ENCODE assay signal across 1 cellular context in the genomic region with DNA sequence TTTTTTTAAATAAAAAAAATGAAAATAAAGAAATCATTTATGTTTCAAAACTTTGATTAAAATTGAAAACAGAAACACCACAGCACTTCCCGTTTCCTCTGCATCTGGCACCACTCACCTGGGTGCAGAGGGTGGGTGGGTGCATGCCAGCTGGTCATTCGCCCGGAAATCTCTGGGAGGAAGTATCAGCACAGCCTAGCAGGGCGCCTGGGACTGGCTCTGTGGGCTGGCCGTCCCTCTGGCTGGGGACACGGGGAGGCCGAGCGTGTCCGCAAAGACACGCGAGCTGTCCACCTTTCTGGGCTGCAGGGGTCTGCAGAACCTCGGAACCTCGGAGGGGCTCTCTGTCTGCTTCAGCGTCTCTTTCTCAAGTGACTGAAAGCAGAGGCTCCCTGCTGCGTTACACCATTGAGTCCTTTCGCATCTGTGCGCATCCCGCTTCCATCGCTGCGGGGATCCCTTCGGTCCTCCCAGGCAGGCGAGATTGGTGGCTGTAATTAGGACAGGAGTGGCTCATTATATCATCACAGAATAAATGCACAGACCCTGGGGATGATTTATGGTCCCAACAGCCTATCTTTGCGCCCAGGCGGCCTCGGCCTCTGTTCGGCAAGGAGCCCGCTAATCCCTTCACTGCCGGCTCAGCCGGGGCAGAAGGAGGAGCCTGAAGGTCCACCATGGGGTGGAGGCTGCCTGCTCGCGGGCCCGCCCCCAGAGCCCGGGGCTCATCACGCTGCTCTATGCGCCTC.
A peak's percentile ranks its signal among the peaks of the same experiment; 100 is the strongest.
TF ChIP-seq lines count a peak whose summit lies in the region.

No MANE protein-coding gene starts in this region.

TF ChIP-seq in K562, 482 proteins besides CTCF, POLR2A, EP300 and RAD21 (continued from another document and continues in another):
- TF ChIP-seq, protein P1, sequence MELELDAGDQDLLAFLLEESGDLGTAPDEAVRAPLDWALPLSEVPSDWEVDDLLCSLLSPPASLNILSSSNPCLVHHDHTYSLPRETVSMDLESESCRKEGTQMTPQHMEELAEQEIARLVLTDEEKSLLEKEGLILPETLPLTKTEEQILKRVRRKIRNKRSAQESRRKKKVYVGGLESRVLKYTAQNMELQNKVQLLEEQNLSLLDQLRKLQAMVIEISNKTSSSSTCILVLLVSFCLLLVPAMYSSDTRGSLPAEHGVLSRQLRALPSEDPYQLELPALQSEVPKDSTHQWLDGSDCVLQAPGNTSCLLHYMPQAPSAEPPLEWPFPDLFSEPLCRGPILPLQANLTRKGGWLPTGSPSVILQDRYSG (tag; conservative IDR thresholded peaks at IDR 0.05; ENCODE audit: low read depth): no peak
- TF ChIP-seq CEBPB (tag; IDR thresholded peaks at IDR 0.05) (no peak), BRF1 (IDR thresholded peaks at IDR 0.05; ENCODE audit: borderline replicate concordance, extremely low read depth, insufficient read length) (no peak), LCOR (CRISPR knock-in tag; IDR thresholded peaks at IDR 0.05) (peak; percentile 46; the same call in 1 of the 2 replicates), DACH1 (IDR thresholded peaks at IDR 0.05; ENCODE audit: partially characterized antibody) (no peak), MEF2A (IDR thresholded peaks at IDR 0.05; ENCODE audit: control insufficient read depth, low read depth, low read length) (peak; percentile 81; the same call in 1 of the 2 replicates), ZNF764 (CRISPR knock-in tag; IDR thresholded peaks at IDR 0.05; ENCODE audit: low read depth) (no peak), ZNF507 (tag; conservative IDR thresholded peaks at IDR 0.05) (no peak), SLC30A9 (CRISPR knock-in tag; IDR thresholded peaks at IDR 0.05) (no peak), POLR2AphosphoS2 (IDR thresholded peaks at IDR 0.05; ENCODE audit: low read length) (no peak), SRSF7 (optimal IDR thresholded peaks at IDR 0.05; ENCODE audit: low read depth, low read length) (no peak), NCOA2 (IDR thresholded peaks at IDR 0.05; ENCODE audit: partially characterized antibody in 2 of 2) (no peak), NRF1 (conservative IDR thresholded peaks at IDR 0.05 in 1 of 2, IDR thresholded peaks at IDR 0.05 in 1 of 2) (peak; percentile 66 to 71), MYC (IDR thresholded peaks at IDR 0.05; ENCODE audit: low read depth, low read length) (peak; percentile 47; the same call in 1 of the 2 replicates), MYC (CRISPR knock-in tag; IDR thresholded peaks at IDR 0.05; ENCODE audit: borderline replicate concordance, low read depth) (no peak), ETV6 (IDR thresholded peaks at IDR 0.05; ENCODE audit: borderline replicate concordance in 1 of 2, low read depth in 2 of 2, low read length in 1 of 2) (no peak), ETV6 (CRISPR knock-in tag; IDR thresholded peaks at IDR 0.05; ENCODE audit: borderline replicate concordance) (no peak), WHSC1 (IDR thresholded peaks at IDR 0.05; ENCODE audit: low read length) (no peak), SMARCA5 (IDR thresholded peaks at IDR 0.05) (no peak), ZNF253 (CRISPR knock-in tag; conservative IDR thresholded peaks at IDR 0.05) (no peak), HDAC8 (tag; IDR thresholded peaks at IDR 0.05) (no peak), SP1 (CRISPR knock-in tag; IDR thresholded peaks at IDR 0.05) (no peak; the same call in 1 of the 2 replicates), THRAP3 (IDR thresholded peaks at IDR 0.05; ENCODE audit: borderline replicate concordance) (no peak), RBM14 (IDR thresholded peaks at IDR 0.05; ENCODE audit: borderline replicate concordance, insufficient read depth, low read depth, low read length) (no peak), KLF6 (CRISPR knock-in tag; IDR thresholded peaks at IDR 0.05; ENCODE audit: borderline replicate concordance) (no peak), JUND (IDR thresholded peaks at IDR 0.05; ENCODE audit: borderline replicate concordance, low read depth, low read length) (0 out of 2 replicates have a peak, but pooled peaks have one; percentile 37), JUND (tag; IDR thresholded peaks at IDR 0.05; ENCODE audit: borderline replicate concordance, low read depth, low read length) (no peak; the same call in 2 of the 3 replicates), MEIS2 (IDR thresholded peaks at IDR 0.05; ENCODE audit: partially characterized antibody) (peak; percentile 99), GABPB1 (CRISPR knock-in tag; IDR thresholded peaks at IDR 0.05) (no peak; the same call in 1 of the 2 replicates)
- TF ChIP-seq, protein P2, sequence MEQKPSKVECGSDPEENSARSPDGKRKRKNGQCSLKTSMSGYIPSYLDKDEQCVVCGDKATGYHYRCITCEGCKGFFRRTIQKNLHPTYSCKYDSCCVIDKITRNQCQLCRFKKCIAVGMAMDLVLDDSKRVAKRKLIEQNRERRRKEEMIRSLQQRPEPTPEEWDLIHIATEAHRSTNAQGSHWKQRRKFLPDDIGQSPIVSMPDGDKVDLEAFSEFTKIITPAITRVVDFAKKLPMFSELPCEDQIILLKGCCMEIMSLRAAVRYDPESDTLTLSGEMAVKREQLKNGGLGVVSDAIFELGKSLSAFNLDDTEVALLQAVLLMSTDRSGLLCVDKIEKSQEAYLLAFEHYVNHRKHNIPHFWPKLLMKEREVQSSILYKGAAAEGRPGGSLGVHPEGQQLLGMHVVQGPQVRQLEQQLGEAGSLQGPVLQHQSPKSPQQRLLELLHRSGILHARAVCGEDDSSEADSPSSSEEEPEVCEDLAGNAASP (IDR thresholded peaks at IDR 0.05): no peak
- TF ChIP-seq, protein P3, sequence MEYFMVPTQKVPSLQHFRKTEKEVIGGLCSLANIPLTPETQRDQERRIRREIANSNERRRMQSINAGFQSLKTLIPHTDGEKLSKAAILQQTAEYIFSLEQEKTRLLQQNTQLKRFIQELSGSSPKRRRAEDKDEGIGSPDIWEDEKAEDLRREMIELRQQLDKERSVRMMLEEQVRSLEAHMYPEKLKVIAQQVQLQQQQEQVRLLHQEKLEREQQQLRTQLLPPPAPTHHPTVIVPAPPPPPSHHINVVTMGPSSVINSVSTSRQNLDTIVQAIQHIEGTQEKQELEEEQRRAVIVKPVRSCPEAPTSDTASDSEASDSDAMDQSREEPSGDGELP (CRISPR knock-in tag; IDR thresholded peaks at IDR 0.05; ENCODE audit: borderline replicate concordance): peak; percentile 89; the same call in 1 of the 2 replicates
- TF ChIP-seq, protein P4, sequence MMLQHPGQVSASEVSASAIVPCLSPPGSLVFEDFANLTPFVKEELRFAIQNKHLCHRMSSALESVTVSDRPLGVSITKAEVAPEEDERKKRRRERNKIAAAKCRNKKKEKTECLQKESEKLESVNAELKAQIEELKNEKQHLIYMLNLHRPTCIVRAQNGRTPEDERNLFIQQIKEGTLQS (IDR thresholded peaks at IDR 0.05): no peak
- TF ChIP-seq, protein P4 (CRISPR knock-in tag; conservative IDR thresholded peaks at IDR 0.05): no peak
- TF ChIP-seq, protein P5, sequence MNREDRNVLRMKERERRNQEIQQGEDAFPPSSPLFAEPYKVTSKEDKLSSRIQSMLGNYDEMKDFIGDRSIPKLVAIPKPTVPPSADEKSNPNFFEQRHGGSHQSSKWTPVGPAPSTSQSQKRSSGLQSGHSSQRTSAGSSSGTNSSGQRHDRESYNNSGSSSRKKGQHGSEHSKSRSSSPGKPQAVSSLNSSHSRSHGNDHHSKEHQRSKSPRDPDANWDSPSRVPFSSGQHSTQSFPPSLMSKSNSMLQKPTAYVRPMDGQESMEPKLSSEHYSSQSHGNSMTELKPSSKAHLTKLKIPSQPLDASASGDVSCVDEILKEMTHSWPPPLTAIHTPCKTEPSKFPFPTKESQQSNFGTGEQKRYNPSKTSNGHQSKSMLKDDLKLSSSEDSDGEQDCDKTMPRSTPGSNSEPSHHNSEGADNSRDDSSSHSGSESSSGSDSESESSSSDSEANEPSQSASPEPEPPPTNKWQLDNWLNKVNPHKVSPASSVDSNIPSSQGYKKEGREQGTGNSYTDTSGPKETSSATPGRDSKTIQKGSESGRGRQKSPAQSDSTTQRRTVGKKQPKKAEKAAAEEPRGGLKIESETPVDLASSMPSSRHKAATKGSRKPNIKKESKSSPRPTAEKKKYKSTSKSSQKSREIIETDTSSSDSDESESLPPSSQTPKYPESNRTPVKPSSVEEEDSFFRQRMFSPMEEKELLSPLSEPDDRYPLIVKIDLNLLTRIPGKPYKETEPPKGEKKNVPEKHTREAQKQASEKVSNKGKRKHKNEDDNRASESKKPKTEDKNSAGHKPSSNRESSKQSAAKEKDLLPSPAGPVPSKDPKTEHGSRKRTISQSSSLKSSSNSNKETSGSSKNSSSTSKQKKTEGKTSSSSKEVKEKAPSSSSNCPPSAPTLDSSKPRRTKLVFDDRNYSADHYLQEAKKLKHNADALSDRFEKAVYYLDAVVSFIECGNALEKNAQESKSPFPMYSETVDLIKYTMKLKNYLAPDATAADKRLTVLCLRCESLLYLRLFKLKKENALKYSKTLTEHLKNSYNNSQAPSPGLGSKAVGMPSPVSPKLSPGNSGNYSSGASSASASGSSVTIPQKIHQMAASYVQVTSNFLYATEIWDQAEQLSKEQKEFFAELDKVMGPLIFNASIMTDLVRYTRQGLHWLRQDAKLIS (CRISPR knock-in tag; IDR thresholded peaks at IDR 0.05): no peak
- TF ChIP-seq, protein P6, sequence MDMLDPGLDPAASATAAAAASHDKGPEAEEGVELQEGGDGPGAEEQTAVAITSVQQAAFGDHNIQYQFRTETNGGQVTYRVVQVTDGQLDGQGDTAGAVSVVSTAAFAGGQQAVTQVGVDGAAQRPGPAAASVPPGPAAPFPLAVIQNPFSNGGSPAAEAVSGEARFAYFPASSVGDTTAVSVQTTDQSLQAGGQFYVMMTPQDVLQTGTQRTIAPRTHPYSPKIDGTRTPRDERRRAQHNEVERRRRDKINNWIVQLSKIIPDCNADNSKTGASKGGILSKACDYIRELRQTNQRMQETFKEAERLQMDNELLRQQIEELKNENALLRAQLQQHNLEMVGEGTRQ (CRISPR knock-in tag; IDR thresholded peaks at IDR 0.05): no peak
- TF ChIP-seq, protein P7, sequence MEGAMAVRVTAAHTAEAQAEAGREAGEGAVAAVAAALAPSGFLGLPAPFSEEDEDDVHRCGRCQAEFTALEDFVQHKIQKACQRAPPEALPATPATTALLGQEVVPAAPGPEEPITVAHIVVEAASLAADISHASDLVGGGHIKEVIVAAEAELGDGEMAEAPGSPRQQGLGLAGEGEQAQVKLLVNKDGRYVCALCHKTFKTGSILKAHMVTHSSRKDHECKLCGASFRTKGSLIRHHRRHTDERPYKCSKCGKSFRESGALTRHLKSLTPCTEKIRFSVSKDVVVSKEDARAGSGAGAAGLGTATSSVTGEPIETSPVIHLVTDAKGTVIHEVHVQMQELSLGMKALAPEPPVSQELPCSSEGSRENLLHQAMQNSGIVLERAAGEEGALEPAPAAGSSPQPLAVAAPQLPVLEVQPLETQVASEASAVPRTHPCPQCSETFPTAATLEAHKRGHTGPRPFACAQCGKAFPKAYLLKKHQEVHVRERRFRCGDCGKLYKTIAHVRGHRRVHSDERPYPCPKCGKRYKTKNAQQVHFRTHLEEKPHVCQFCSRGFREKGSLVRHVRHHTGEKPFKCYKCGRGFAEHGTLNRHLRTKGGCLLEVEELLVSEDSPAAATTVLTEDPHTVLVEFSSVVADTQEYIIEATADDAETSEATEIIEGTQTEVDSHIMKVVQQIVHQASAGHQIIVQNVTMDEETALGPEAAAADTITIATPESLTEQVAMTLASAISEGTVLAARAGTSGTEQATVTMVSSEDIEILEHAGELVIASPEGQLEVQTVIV (CRISPR knock-in tag; IDR thresholded peaks at IDR 0.05; ENCODE audit: borderline replicate concordance): no peak
- TF ChIP-seq, protein P8, sequence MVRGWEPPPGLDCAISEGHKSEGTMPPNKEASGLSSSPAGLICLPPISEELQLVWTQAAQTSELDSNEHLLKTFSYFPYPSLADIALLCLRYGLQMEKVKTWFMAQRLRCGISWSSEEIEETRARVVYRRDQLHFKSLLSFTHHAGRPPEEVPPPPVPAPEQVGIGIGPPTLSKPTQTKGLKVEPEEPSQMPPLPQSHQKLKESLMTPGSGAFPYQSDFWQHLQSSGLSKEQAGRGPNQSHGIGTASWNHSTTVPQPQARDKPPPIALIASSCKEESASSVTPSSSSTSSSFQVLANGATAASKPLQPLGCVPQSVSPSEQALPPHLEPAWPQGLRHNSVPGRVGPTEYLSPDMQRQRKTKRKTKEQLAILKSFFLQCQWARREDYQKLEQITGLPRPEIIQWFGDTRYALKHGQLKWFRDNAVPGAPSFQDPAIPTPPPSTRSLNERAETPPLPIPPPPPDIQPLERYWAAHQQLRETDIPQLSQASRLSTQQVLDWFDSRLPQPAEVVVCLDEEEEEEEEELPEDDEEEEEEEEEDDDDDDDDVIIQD (CRISPR knock-in tag; IDR thresholded peaks at IDR 0.05): no peak
- TF ChIP-seq, protein P9, sequence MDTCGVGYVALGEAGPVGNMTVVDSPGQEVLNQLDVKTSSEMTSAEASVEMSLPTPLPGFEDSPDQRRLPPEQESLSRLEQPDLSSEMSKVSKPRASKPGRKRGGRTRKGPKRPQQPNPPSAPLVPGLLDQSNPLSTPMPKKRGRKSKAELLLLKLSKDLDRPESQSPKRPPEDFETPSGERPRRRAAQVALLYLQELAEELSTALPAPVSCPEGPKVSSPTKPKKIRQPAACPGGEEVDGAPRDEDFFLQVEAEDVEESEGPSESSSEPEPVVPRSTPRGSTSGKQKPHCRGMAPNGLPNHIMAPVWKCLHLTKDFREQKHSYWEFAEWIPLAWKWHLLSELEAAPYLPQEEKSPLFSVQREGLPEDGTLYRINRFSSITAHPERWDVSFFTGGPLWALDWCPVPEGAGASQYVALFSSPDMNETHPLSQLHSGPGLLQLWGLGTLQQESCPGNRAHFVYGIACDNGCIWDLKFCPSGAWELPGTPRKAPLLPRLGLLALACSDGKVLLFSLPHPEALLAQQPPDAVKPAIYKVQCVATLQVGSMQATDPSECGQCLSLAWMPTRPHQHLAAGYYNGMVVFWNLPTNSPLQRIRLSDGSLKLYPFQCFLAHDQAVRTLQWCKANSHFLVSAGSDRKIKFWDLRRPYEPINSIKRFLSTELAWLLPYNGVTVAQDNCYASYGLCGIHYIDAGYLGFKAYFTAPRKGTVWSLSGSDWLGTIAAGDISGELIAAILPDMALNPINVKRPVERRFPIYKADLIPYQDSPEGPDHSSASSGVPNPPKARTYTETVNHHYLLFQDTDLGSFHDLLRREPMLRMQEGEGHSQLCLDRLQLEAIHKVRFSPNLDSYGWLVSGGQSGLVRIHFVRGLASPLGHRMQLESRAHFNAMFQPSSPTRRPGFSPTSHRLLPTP (IDR thresholded peaks at IDR 0.05; ENCODE audit: borderline replicate concordance, extremely low read depth, insufficient read length): no peak
- TF ChIP-seq, protein P10, sequence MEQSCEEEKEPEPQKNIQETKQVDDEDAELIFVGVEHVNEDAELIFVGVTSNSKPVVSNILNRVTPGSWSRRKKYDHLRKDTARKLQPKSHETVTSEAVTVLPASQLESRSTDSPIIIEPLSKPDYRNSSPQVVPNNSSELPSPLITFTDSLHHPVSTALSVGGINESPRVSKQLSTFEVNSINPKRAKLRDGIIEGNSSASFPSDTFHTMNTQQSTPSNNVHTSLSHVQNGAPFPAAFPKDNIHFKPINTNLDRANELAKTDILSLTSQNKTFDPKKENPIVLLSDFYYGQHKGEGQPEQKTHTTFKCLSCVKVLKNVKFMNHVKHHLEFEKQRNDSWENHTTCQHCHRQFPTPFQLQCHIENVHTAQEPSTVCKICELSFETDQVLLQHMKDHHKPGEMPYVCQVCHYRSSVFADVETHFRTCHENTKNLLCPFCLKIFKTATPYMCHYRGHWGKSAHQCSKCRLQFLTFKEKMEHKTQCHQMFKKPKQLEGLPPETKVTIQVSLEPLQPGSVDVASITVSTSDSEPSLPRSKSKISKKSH (CRISPR knock-in tag; IDR thresholded peaks at IDR 0.05): no peak
